8 cellular contexts compared by ENCODE assay signal in genomic region chr11:45285931-45286632, GRCh38. TPM values are rescaled to one million over a fixed set of nuclear protein-coding genes. Genes with fewer than 3 reads are reported as not detected.
DNase-seq lines count a peak whose midpoint lies in the region; ATAC-seq and TF ChIP-seq lines count a peak whose summit lies in the region.

SYT13 (minus strand) TSS chr11:45286341; CDS start chr11:45286207, 134 bp downstream.

- peak; percentile 26 for DNase-seq in NCI-H510A (lab: John Stamatoyannopoulos, UW)
- no peak for DNase-seq in NCI-H510A treated with DMSO at 0.1 percent for 48 hours (lab: John Stamatoyannopoulos, UW)
- peak; percentile 42 to 75 (median 64) for DNase-seq in body of pancreas
- no peak for DNase-seq in kidney epithelial cell (ENCODE audit: low read depth)
- peak; percentile 86 for DNase-seq in transverse colon
- no peak for DNase-seq in T-helper 1 cell
- no peak for DNase-seq in erythroblast (lab: John Stamatoyannopoulos, UW)

- ATAC-seq in body of pancreas, result peak; percentile 80
- ATAC-seq in GM19324 (IDR thresholded peaks at IDR 0.05; ENCODE audit: low FRiP score, unreplicated experiment), result no peak

- in situ Hi-C loops in transverse colon (cut with MboI; ENCODE audit: low pct_ligation_motif_present in 1 of 4, low pct_unique_long_range_greater_than_20kb in 1 of 4, low sequenced_read_pairs in 3 of 4), result no loop called here

- H3K4me1 ChIP-seq in body of pancreas (peaks cover 9% of the 10 kb centered on the region), transverse colon (peaks cover 0 to 9% (median 2%) of the 10 kb centered on the region in 4 donors)

- TF ChIP-seq CTCF in body of pancreas (IDR thresholded peaks at IDR 0.05) (no peak), kidney epithelial cell (IDR thresholded peaks at IDR 0.05; ENCODE audit: insufficient read depth, low read length, poor library complexity, severe bottlenecking) (no peak), transverse colon (IDR thresholded peaks at IDR 0.05) (peak in 1 of 5 experiments; percentile 10)

- 3 to 25% methylated on average over 6 to 48 of the region's 50 CpGs for WGBS in body of pancreas, 2 donors
- 8% methylated on average over 41 of the region's 50 CpGs; no CpG with 5 or more reads in 1 of the 2 donors for WGBS in transverse colon (ENCODE audit: low coverage in 1 of 2), 2 donors

- H3K27ac ChIP-seq in body of pancreas (peak within 1 kb of the TSS in 1 of 4 donors; percentile 24), transverse colon (peak within 1 kb of the TSS; percentile 48 to 80 (median 66))

- H3K36me3 ChIP-seq in body of pancreas (replicated peaks in 1 of 2; ENCODE audit: insufficient read depth in 1 of 2, low read depth in 2 of 2), result no peaks in the 10 kb centered on the region
- no peaks in the 10 kb centered on the region for H3K36me3 ChIP-seq in kidney epithelial cell (ENCODE audit: control insufficient read depth, insufficient read depth, low read length)
- H3K36me3 ChIP-seq in transverse colon, result no peaks in the 10 kb centered on the region

- H3K27me3 ChIP-seq in body of pancreas (peaks cover 0 to 11% of the 10 kb centered on the region in 2 donors), kidney epithelial cell (ENCODE audit: control insufficient read depth, insufficient read depth, low read length) (peaks cover 15% of the 10 kb centered on the region), transverse colon (peaks cover 36% of the 10 kb centered on the region)

- H3K4me3 ChIP-seq in body of pancreas (peak within 1 kb of the TSS in 1 of 2 donors; percentile 0), kidney epithelial cell (ENCODE audit: low read depth, low read length) (peak within 1 kb of the TSS; percentile 54), transverse colon (peak within 1 kb of the TSS; percentile 25 to 64 (median 52))

- H3K9me3 ChIP-seq in body of pancreas (no peaks in the 10 kb centered on the region), transverse colon (no peaks in the 10 kb centered on the region)

- intact Hi-C loops in body of pancreas (cut with DNase I), result no loop called here
- intact Hi-C loops in transverse colon (cut with DNase I; ENCODE audit: low total_unique reads), result no loop called here

- no peak for TF ChIP-seq EP300 in transverse colon (IDR thresholded peaks at IDR 0.05; ENCODE audit: low read depth)

- TF ChIP-seq POLR2A in body of pancreas (IDR thresholded peaks at IDR 0.05) (peak in 2 of 3 donors; percentile 13 to 35), transverse colon (IDR thresholded peaks at IDR 0.05) (peak; percentile 75), erythroblast (IDR thresholded peaks at IDR 0.05; ENCODE audit: low read length) (no peak)

RNA-seq across cellular contexts. Expression of gene SYT13, which starts in this region (rescaled TPM):
- 1 to 10 TPM; 6.7 to 9.9 TPM for total RNA-seq in body of pancreas
- total RNA-seq in kidney epithelial cell, result 8.1 and 10.1 TPM in 2 replicates
- 10 to 100 TPM; 10.5 to 28.6 (median 23.4) TPM for total RNA-seq in transverse colon

Comparison
In these comparisons a context has a peak if more than half of its experiments do, and no peak if none do; other contexts are left out.
1. DNase-seq: peak in NCI-H510A (single experiment), body of pancreas (4 of 4) and transverse colon (single experiment); none in NCI-H510A treated with DMSO at 0.1 percent for 48 hours (single experiment), kidney epithelial cell (single experiment), T-helper 1 cell (0 of 5) and erythroblast (0 of 2).